ENCODE assay signal across 10 cellular contexts in the genomic region with DNA sequence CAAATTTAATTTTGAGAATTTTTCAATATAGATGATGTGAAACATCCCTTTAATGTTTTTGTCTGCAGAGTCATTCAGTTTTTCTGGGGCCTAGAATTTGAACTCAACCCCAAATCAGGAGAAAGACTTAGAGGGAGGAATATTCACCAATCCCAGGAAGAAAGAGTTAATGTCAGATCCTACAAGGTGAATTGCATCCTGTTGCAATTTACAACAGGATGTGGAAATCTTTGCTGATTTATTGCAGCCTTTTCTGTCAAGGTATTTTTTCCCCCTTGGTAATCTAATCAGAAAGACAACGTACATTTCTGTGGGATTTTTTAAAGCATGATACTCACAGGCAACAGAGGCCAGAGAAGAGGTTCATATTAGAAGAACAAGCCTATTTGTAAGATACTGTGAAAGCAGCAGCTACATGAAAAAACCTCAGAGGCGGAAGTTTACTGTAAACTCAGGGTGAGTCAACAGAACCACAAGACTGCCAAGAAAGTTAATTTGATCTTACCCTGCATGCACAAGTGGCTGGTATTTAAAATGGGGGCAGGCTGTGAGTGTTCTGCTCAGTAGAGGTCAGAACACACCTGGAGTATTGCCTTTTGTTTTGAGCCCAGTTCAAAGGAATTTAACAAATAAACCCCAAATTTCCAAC.
A peak's percentile ranks its signal among the peaks of the same experiment; 100 is the strongest.
DNase-seq lines count a peak whose midpoint lies in the region; ATAC-seq and TF ChIP-seq lines count a peak whose summit lies in the region.
"Had no signal": no experiment of that assay in that cellular context is flagged by ENCODE, and none has a peak within 500 bp of the region (broad histone marks: within the 10 kb centered on the region; RNA-seq: fewer than 3 reads in every experiment).

No MANE protein-coding gene starts in this region.

- no peaks in the 10 kb centered on the region for H3K4me1 ChIP-seq in right cardiac atrium (ENCODE audit: control insufficient read depth, insufficient read depth, low read length)
- H3K4me1 ChIP-seq: tibial nerve had no signal

- peak overlapping the region; percentile 6 for H3K27ac Mint-ChIP-seq in CD4-positive, alpha-beta T cell

- POLR2A ChIA-PET in CD4-positive, alpha-beta T cell (lab: Charles Lee) = interaction anchor here (1.0 kb wide), 1 partner anchor 42 kb away, joined by 3 read pairs; no protein-coding TSS in a partner anchor

- H3K4me1 Mint-ChIP-seq in CD4-positive, alpha-beta T cell (ENCODE audit: low read depth) = peaks cover 66% of the 10 kb centered on the region

- peak overlapping the region; percentile 23 for H3K4me3 Mint-ChIP-seq in CD4-positive, alpha-beta T cell

- peak; percentile 82 for ATAC-seq in CD4-positive, alpha-beta T cell (ENCODE audit: poor library complexity)
- ATAC-seq in left colon (peak; percentile 87), right cardiac atrium (no peak), HG02763 (IDR thresholded peaks at IDR 0.05; ENCODE audit: unreplicated experiment) (no peak)

- H3K36me3 Mint-ChIP-seq in CD4-positive, alpha-beta T cell (ENCODE audit: low read depth) = no peaks in the 10 kb centered on the region

- peaks cover 3% of the 10 kb centered on the region for H3K9me3 Mint-ChIP-seq in CD4-positive, alpha-beta T cell

- WGBS in right cardiac atrium = 47% methylated on average over 2 of the region's 2 CpGs

- intact Hi-C loops in CD4-positive, alpha-beta T cell (cut with DNase I, micrococcal nuclease) = loop anchor here in 1 of 2 experiments (5.0 kb wide), 1 partner anchor 41 kb away; no protein-coding TSS in a partner anchor
- intact Hi-C loops in left colon (cut with DNase I, micrococcal nuclease) (no loop called here), right cardiac atrium (cut with DNase I) (no loop called here)

- CTCF ChIA-PET in CD4-positive, alpha-beta T cell (lab: Charles Lee) = interaction anchor here (1.5 kb wide), 1 partner anchor 13 kb away, joined by 6 read pairs; no protein-coding TSS in a partner anchor

- H3K27me3 Mint-ChIP-seq in CD4-positive, alpha-beta T cell = no peaks in the 10 kb centered on the region

- H3K4me3 ChIP-seq in right cardiac atrium (ENCODE audit: low read length) = no peak overlapping the region
- H3K4me3 ChIP-seq: tibial nerve had no signal

- H3K27me3 ChIP-seq in CD4-positive, alpha-beta T cell (ENCODE audit: control insufficient read depth, insufficient read depth, low read length) = no peaks in the 10 kb centered on the region
- no peaks in the 10 kb centered on the region for H3K27me3 ChIP-seq in right cardiac atrium (ENCODE audit: control insufficient read depth, insufficient read depth)
- H3K27me3 ChIP-seq: tibial nerve had no signal

- TF ChIP-seq CTCF in CD4-positive, alpha-beta T cell (IDR thresholded peaks at IDR 0.05) = no peak

- H3K27ac ChIP-seq in CD4-positive, alpha-beta T cell (ENCODE audit: low read depth, low read length) = no peak overlapping the region
- H3K27ac ChIP-seq in right cardiac atrium (ENCODE audit: low read length) = no peak overlapping the region
- H3K27ac ChIP-seq: tibial nerve had no signal

- no peaks in the 10 kb centered on the region for H3K9me3 ChIP-seq in CD4-positive, alpha-beta T cell (ENCODE audit: control insufficient read depth, low read length)
- H3K9me3 ChIP-seq in right cardiac atrium (ENCODE audit: control insufficient read depth, low read length) = no peaks in the 10 kb centered on the region
- H3K9me3 ChIP-seq: tibial nerve had no signal

- peak in 1 of 10 experiments; percentile 7 for DNase-seq in CD4-positive, alpha-beta T cell
- DNase-seq in HS-5 (ENCODE audit: low read depth) (peak; percentile 22), activated T-helper 1 cell treated with Interleukin-2 at 50 U/mL for 16 hours (ENCODE audit: low read depth) (peak; percentile 5), left colon (peak in 1 of 2 donors; percentile 26), right cardiac atrium (no peak), hypothalamus (lab: John Stamatoyannopoulos, UW) (no peak), hepatic stellate cell (ENCODE audit: low spot score) (no peak)
- DNase-seq: NCI-H446 treated with DMSO at 0.1 percent for 48 hours had no signal

Comparison
In these comparisons a context has a peak if more than half of its experiments do, and no peak if none do; other contexts are left out.
1. ATAC-seq: peak in CD4-positive, alpha-beta T cell (single experiment) and left colon (single experiment); none in right cardiac atrium (0 of 2) and HG02763 (single experiment).
2. DNase-seq: peak in HS-5 (single experiment) and activated T-helper 1 cell treated with Interleukin-2 at 50 U/mL for 16 hours (single experiment); none in right cardiac atrium (0 of 3), hypothalamus (0 of 51) and hepatic stellate cell (single experiment).